ENCODE assay signal across 1 cellular context in genomic region chr2:136134126-136134525, GRCh38.
TF ChIP-seq lines count a peak whose summit lies in the region.

No MANE protein-coding gene starts in this region.

TF ChIP-seq in GM12878, 131 proteins besides CTCF, POLR2A, EP300 and RAD21 (continued from another document and continues in another):
- TF ChIP-seq BCL3 (IDR thresholded peaks at IDR 0.05; ENCODE audit: borderline replicate concordance, insufficient read depth, low read depth, low read length, poor library complexity, severe bottlenecking), result peak; percentile 68
- no peak for TF ChIP-seq TCF3 (IDR thresholded peaks at IDR 0.05; ENCODE audit: borderline replicate concordance, insufficient read depth, low read depth, low read length)
- TF ChIP-seq WRNIP1 (IDR thresholded peaks at IDR 0.05; ENCODE audit: borderline replicate concordance, low read depth, low read length), result no peak
- TF ChIP-seq EED (IDR thresholded peaks at IDR 0.05; ENCODE audit: low read depth), result peak; percentile 98
- TF ChIP-seq TCF12 (IDR thresholded peaks at IDR 0.05; ENCODE audit: low read depth, low read length), result peak; percentile 79; the same call in 1 of the 2 replicates
- TF ChIP-seq CREM (IDR thresholded peaks at IDR 0.05; ENCODE audit: low read depth), result peak; percentile 88
- TF ChIP-seq JUNB (IDR thresholded peaks at IDR 0.05), result peak; percentile 94
- peak; percentile 76 for TF ChIP-seq MLLT1 (IDR thresholded peaks at IDR 0.05)
- 0 out of 2 replicates have a peak, but pooled peaks have one; percentile 32 for TF ChIP-seq GATAD2B (conservative IDR thresholded peaks at IDR 0.05; ENCODE audit: low read depth)
- TF ChIP-seq BHLHE40 (IDR thresholded peaks at IDR 0.05; ENCODE audit: borderline replicate concordance in 1 of 2, low read depth in 2 of 2, low read length in 1 of 2), result peak; percentile 37 to 57; a peak in 3 of 4 replicates
- TF ChIP-seq RB1 (IDR thresholded peaks at IDR 0.05; ENCODE audit: borderline replicate concordance), result no peak
- no peak for TF ChIP-seq STAT1 (conservative IDR thresholded peaks at IDR 0.05)
- TF ChIP-seq DPF2 (IDR thresholded peaks at IDR 0.05), result peak; percentile 78
- TF ChIP-seq MTA3 (IDR thresholded peaks at IDR 0.05; ENCODE audit: borderline replicate concordance, low read length), result peak; percentile 37; the same call in 1 of the 2 replicates
- peak in 1 of 2 experiments; percentile 85; a peak in 2 of 4 replicates for TF ChIP-seq ETV6 (conservative IDR thresholded peaks at IDR 0.05 in 1 of 2, IDR thresholded peaks at IDR 0.05 in 1 of 2; ENCODE audit: borderline replicate concordance in 1 of 2, low read depth in 1 of 2)
- TF ChIP-seq BCL11A (IDR thresholded peaks at IDR 0.05; ENCODE audit: low read depth, low read length), result peak; percentile 88
- no peak for TF ChIP-seq SIN3A (IDR thresholded peaks at IDR 0.05; ENCODE audit: low read depth, low read length)
- TF ChIP-seq STAT3 (IDR thresholded peaks at IDR 0.05; ENCODE audit: low read depth, low read length), result no peak
- no peak for TF ChIP-seq SMAD1 (IDR thresholded peaks at IDR 0.05; ENCODE audit: low read depth, partially characterized antibody)
- TF ChIP-seq PAX8 (IDR thresholded peaks at IDR 0.05), result no peak
- TF ChIP-seq SPI1 (IDR thresholded peaks at IDR 0.05; ENCODE audit: borderline replicate concordance, insufficient read depth, low read depth, low read length), result peak; percentile 85
- TF ChIP-seq ZNF384 (IDR thresholded peaks at IDR 0.05; ENCODE audit: borderline replicate concordance, low read depth, low read length), result no peak
- TF ChIP-seq PML (IDR thresholded peaks at IDR 0.05; ENCODE audit: low read length), result no peak
- peak; percentile 73 for TF ChIP-seq MEF2A (IDR thresholded peaks at IDR 0.05; ENCODE audit: insufficient read depth, low read depth, low read length)
- TF ChIP-seq MEF2B (IDR thresholded peaks at IDR 0.05; ENCODE audit: partially characterized antibody, poor library complexity, severe bottlenecking), result peak; percentile 53
- peak; percentile 87 for TF ChIP-seq SKIL (IDR thresholded peaks at IDR 0.05; ENCODE audit: low read depth, poor library complexity, severe bottlenecking)
- no peak for TF ChIP-seq YBX1 (IDR thresholded peaks at IDR 0.05)
- TF ChIP-seq ASH2L (IDR thresholded peaks at IDR 0.05; ENCODE audit: borderline replicate concordance, low read depth), result no peak
- peak; percentile 73; the same call in 1 of the 2 replicates for TF ChIP-seq ZNF24 (IDR thresholded peaks at IDR 0.05)
- 0 out of 3 replicates have a peak, but pooled peaks have one; percentile 32 for TF ChIP-seq POU2F2 (IDR thresholded peaks at IDR 0.05; ENCODE audit: borderline replicate concordance, low read depth, low read length)
- TF ChIP-seq RUNX3 (IDR thresholded peaks at IDR 0.05; ENCODE audit: low read length), result peak; percentile 99
- no peak for TF ChIP-seq ZNF687 (IDR thresholded peaks at IDR 0.05)
- peak; percentile 96 for TF ChIP-seq CBFB (IDR thresholded peaks at IDR 0.05; ENCODE audit: low read depth)
- TF ChIP-seq ATF7 (IDR thresholded peaks at IDR 0.05; ENCODE audit: low read depth), result peak; percentile 38; the same call in 1 of the 2 replicates
- TF ChIP-seq CREB1 (IDR thresholded peaks at IDR 0.05; ENCODE audit: low read depth), result peak; percentile 51; the same call in 1 of the 2 replicates
- TF ChIP-seq NR2F1 (conservative IDR thresholded peaks at IDR 0.05), result peak; percentile 46; the same call in 1 of the 2 replicates
- TF ChIP-seq CHD2 (IDR thresholded peaks at IDR 0.05; ENCODE audit: borderline replicate concordance, low read depth, low read length), result peak; percentile 29; the same call in 1 of the 2 replicates
- TF ChIP-seq NBN (IDR thresholded peaks at IDR 0.05), result 0 out of 2 replicates have a peak, but pooled peaks have one; percentile 30
- TF ChIP-seq PBX3 (IDR thresholded peaks at IDR 0.05; ENCODE audit: insufficient replicate concordance, low read depth, low read length), result no peak
- no peak for TF ChIP-seq KLF5 (IDR thresholded peaks at IDR 0.05; ENCODE audit: partially characterized antibody)
- TF ChIP-seq PAX5 (IDR thresholded peaks at IDR 0.05; ENCODE audit: borderline replicate concordance, low read depth, low read length), result peak; percentile 73
- peak; percentile 84 for TF ChIP-seq MTA2 (IDR thresholded peaks at IDR 0.05; ENCODE audit: low read depth)
- no peak for TF ChIP-seq SREBF1 (IDR thresholded peaks at IDR 0.05; ENCODE audit: low read length)
- peak; percentile 88 for TF ChIP-seq ATF2 (IDR thresholded peaks at IDR 0.05; ENCODE audit: low read length)
- 0 out of 2 replicates have a peak, but pooled peaks have one; percentile 44 for TF ChIP-seq CBX5 (IDR thresholded peaks at IDR 0.05; ENCODE audit: low read depth)
- no peak for TF ChIP-seq ELK1 (IDR thresholded peaks at IDR 0.05; ENCODE audit: low read depth, low read length)
- TF ChIP-seq RAD51 (IDR thresholded peaks at IDR 0.05), result no peak
- no peak for TF ChIP-seq SIX5 (IDR thresholded peaks at IDR 0.05; ENCODE audit: low read depth, low read length, severe bottlenecking)
- TF ChIP-seq SRF (IDR thresholded peaks at IDR 0.05; ENCODE audit: low read depth in 2 of 2, low read length in 2 of 2), result 0 out of 4 replicates have a peak, but pooled peaks of 1 of the 2 experiments have one; percentile 37
- TF ChIP-seq JUND (IDR thresholded peaks at IDR 0.05; ENCODE audit: low read depth, low read length), result peak; percentile 69
- peak; percentile 92 for TF ChIP-seq NFIC (IDR thresholded peaks at IDR 0.05; ENCODE audit: low read depth, low read length)
- peak; percentile 88 for TF ChIP-seq IRF4 (IDR thresholded peaks at IDR 0.05; ENCODE audit: low read depth, low read length)
- peak; percentile 58; the same call in 1 of the 2 replicates for TF ChIP-seq GABPA (IDR thresholded peaks at IDR 0.05; ENCODE audit: low read depth)
- no peak for TF ChIP-seq BRCA1 (IDR thresholded peaks at IDR 0.05; ENCODE audit: low read depth, low read length)
- TF ChIP-seq ZBED1 (IDR thresholded peaks at IDR 0.05; ENCODE audit: borderline replicate concordance), result peak; percentile 85; the same call in 1 of the 2 replicates
- peak; percentile 88 for TF ChIP-seq IKZF1 (conservative IDR thresholded peaks at IDR 0.05)
- peak; percentile 98 for TF ChIP-seq TCF7 (IDR thresholded peaks at IDR 0.05; ENCODE audit: borderline replicate concordance)
